In the genomic region with DNA sequence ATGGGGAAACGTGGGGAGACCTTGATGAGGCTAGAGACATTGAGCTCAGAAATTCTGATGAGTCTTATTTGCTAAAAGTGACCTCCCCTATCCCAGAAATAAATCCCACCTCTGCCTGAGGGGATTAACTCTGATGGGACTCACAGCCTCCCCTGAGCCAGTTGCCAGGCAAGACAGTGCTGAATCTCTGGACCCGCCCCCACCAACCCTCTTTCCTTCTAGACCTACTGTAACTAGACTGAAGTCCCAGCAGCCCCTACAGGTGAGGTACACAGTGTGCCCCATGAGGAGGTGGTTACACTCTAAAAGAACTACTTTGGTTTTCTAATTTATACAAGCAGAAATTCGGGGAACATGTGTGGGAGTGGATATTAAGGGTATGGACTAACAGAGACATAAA, we compare ENCODE assay signal across 39 cellular contexts. TPM values are rescaled to one million over a fixed set of nuclear protein-coding genes. Genes with fewer than 3 reads are reported as not detected.
"Had no signal": no experiment of that assay in that cellular context is flagged by ENCODE, and none has a peak within 500 bp of the region (broad histone marks: within the 10 kb centered on the region; RNA-seq: fewer than 3 reads in every experiment).

No MANE protein-coding gene starts in this region.

- H3K27ac Mint-ChIP-seq: activated B cell treated with CpG ODN at 0.5 μM for 24 hours; activated CD4-positive, alpha-beta memory T cell treated with anti-CD3 and anti-CD28 coated beads for 36 hours; activated CD4-positive, alpha-beta T cell treated with anti-CD3 and anti-CD28 coated beads, Interleukin-2, amount 10 ng/mL, durations not matched to agents 24 days and 14 days; activated CD8-positive, alpha-beta T cell treated with anti-CD3 and anti-CD28 coated beads for 36 hours; activated naive CD4-positive, alpha-beta T cell treated with anti-CD3 and anti-CD28 coated beads, Interleukin-2, amount 10 ng/mL, durations not matched to agents 7 days and 5 days; activated naive CD4-positive, alpha-beta T cell treated with anti-CD3 and anti-CD28 coated beads, Interleukin-2, amount 50 U/mL, for 24 hours; activated naive CD8-positive, alpha-beta T cell; activated naive CD8-positive, alpha-beta T cell treated with anti-CD3 and anti-CD28 coated beads, Interleukin-2, amount 10 ng/mL, durations not matched to agents 7 days and 5 days; activated naive CD8-positive, alpha-beta T cell treated with anti-CD3 and anti-CD28 coated beads, Interleukin-2, amount 50 U/mL, for 24 hours; activated T-cell treated with anti-CD3 and anti-CD28 coated beads, Interleukin-2, amount 50 U/mL, for 72 hours; activated T-helper 1 cell treated with anti-CD3 and anti-CD28 coated beads, Interleukin-12 subunit alpha, Interleukin-12 subunit beta, Interleukin-2, Interleukin-4 antibody, amounts not matched to agents 30 ng/mL and 10 ng/mL and 1 ng/mL, durations not matched to agents 14 hours and 24 hours and 36 hours; activated T-helper 17 cell treated with anti-CD3 and anti-CD28 coated beads, Interleukin-2, amount 50 U/mL, for 72 hours; brain; T-helper 1 cell treated with Interleukin-12 subunit alpha and Interleukin-12 subunit beta and Interleukin-4 antibody, amounts not matched to agents 30 μg/mL and 1 μg/mL, for 36 hours; T-helper 2 cell treated with Interferon-gamma antibody and Interleukin-4, amounts not matched to agents 5 μg/mL and 100 μg/mL, for 36 hours had no signal

- ATAC-seq: activated CD8-positive, alpha-beta T cell treated with anti-CD3 and anti-CD28 coated beads for 36 hours; activated naive CD8-positive, alpha-beta T cell treated with anti-CD3 and anti-CD28 coated beads, Interleukin-2, amount 50 U/mL, for 24 hours; activated T-cell treated with anti-CD3 and anti-CD28 coated beads, Interleukin-2, amount 50 U/mL, for 4 hours; activated T-cell treated with anti-CD3 and anti-CD28 coated beads, Interleukin-2, amount 50 U/mL, for 72 hours; activated T-helper 17 cell treated with anti-CD3 and anti-CD28 coated beads, Interleukin-2, amount 50 U/mL, for 72 hours had no signal

- H3K36me3 ChIP-seq: ascending aorta, cardiac muscle cell had no signal

- H3K4me3 Mint-ChIP-seq: activated B cell treated with CpG ODN at 0.5 μM for 24 hours; activated CD4-positive, alpha-beta memory T cell treated with anti-CD3 and anti-CD28 coated beads for 36 hours; activated CD4-positive, alpha-beta T cell treated with anti-CD3 and anti-CD28 coated beads, Interleukin-2, amount 10 ng/mL, durations not matched to agents 24 days and 14 days; activated CD8-positive, alpha-beta T cell treated with anti-CD3 and anti-CD28 coated beads for 36 hours; activated naive CD4-positive, alpha-beta T cell treated with anti-CD3 and anti-CD28 coated beads, Interleukin-2, amount 10 ng/mL, durations not matched to agents 7 days and 5 days; activated naive CD4-positive, alpha-beta T cell treated with anti-CD3 and anti-CD28 coated beads, Interleukin-2, amount 50 U/mL, for 24 hours; activated naive CD8-positive, alpha-beta T cell; activated naive CD8-positive, alpha-beta T cell treated with anti-CD3 and anti-CD28 coated beads, Interleukin-2, amount 10 ng/mL, durations not matched to agents 7 days and 5 days; activated naive CD8-positive, alpha-beta T cell treated with anti-CD3 and anti-CD28 coated beads, Interleukin-2, amount 50 U/mL, for 24 hours; activated T-cell treated with anti-CD3 and anti-CD28 coated beads, Interleukin-2, amount 50 U/mL, for 4 hours; activated T-cell treated with anti-CD3 and anti-CD28 coated beads, Interleukin-2, amount 50 U/mL, for 72 hours; activated T-helper 1 cell treated with anti-CD3 and anti-CD28 coated beads, Interleukin-12 subunit alpha, Interleukin-12 subunit beta, Interleukin-2, Interleukin-4 antibody, amounts not matched to agents 30 ng/mL and 10 ng/mL and 1 ng/mL, durations not matched to agents 14 hours and 24 hours and 36 hours; activated T-helper 17 cell treated with anti-CD3 and anti-CD28 coated beads, Interleukin-2, amount 50 U/mL, for 72 hours; brain; central memory CD8-positive, alpha-beta T cell; T-helper 1 cell treated with Interleukin-12 subunit alpha and Interleukin-12 subunit beta and Interleukin-4 antibody, amounts not matched to agents 30 μg/mL and 1 μg/mL, for 36 hours; T-helper 2 cell treated with Interferon-gamma antibody and Interleukin-4, amounts not matched to agents 5 μg/mL and 100 μg/mL, for 36 hours had no signal

- H3K27me3 ChIP-seq: ascending aorta, cardiac muscle cell had no signal

- H3K27ac ChIP-seq: ascending aorta, cardiac muscle cell, VCaP had no signal

- DNase-seq: activated B cell treated with CpG ODN at 0.5 μM for 24 hours; activated CD4-positive, alpha-beta memory T cell treated with anti-CD3 and anti-CD28 coated beads for 36 hours; activated CD4-positive, alpha-beta T cell treated with anti-CD3 and anti-CD28 coated beads for 4 hours; activated CD4-positive, alpha-beta T cell treated with anti-CD3 and anti-CD28 coated beads, Interleukin-2, amount 10 ng/mL, durations not matched to agents 24 days and 14 days; activated CD4-positive, alpha-beta T cell treated with anti-CD3 and anti-CD28 coated beads, Interleukin-2, amount 50 U/mL, for 1 hour; activated CD4-positive, alpha-beta T cell treated with anti-CD3 and anti-CD28 coated beads, Interleukin-2, amount 50 U/mL, for 4 hours; activated CD4-positive, CD25-positive, alpha-beta regulatory T cell treated with anti-CD3 and anti-CD28 coated beads, Interleukin-2, amount 50 U/mL, for 72 hours; activated CD8-positive, alpha-beta memory T cell treated with anti-CD3 and anti-CD28 coated beads, Interleukin-2, amount 50 U/mL, for 4 hours; activated CD8-positive, alpha-beta T cell treated with anti-CD3 and anti-CD28 coated beads for 36 hours; activated gamma-delta T cell; activated naive CD4-positive, alpha-beta T cell treated with anti-CD3 and anti-CD28 coated beads, Interleukin-2, amount 10 ng/mL, durations not matched to agents 7 days and 5 days; activated naive CD4-positive, alpha-beta T cell treated with Interleukin-2 at 50 U/mL for 16 hours; activated naive CD8-positive, alpha-beta T cell treated with anti-CD3 and anti-CD28 coated beads, Interleukin-2, amount 10 ng/mL, durations not matched to agents 7 days and 5 days; activated naive CD8-positive, alpha-beta T cell treated with anti-CD3 and anti-CD28 coated beads, Interleukin-2, amount 50 U/mL, for 24 hours; activated T-cell treated with anti-CD3 and anti-CD28 coated beads for 4 hours; activated T-cell treated with anti-CD3 and anti-CD28 coated beads, Interleukin-2, amount 50 U/mL, for 1 hour; activated T-cell treated with anti-CD3 and anti-CD28 coated beads, Interleukin-2, amount 50 U/mL, for 4 hours; activated T-cell treated with anti-CD3 and anti-CD28 coated beads, Interleukin-2, amount 50 U/mL, for 72 hours; amygdala; anterior cingulate cortex; caudate nucleus; cerebellar nuclear complex; T-helper 1 cell; T-helper 2 cell; T-helper 9 cell had no signal

- H3K4me3 ChIP-seq: ascending aorta, cardiac muscle cell had no signal

- FAIRE-seq: bronchial epithelial cell, TTC549 had no signal

- H3K27me3 Mint-ChIP-seq: activated CD4-positive, alpha-beta T cell treated with anti-CD3 and anti-CD28 coated beads, Interleukin-2, amount 10 ng/mL, durations not matched to agents 24 days and 14 days; activated CD8-positive, alpha-beta T cell treated with anti-CD3 and anti-CD28 coated beads for 36 hours; activated naive CD4-positive, alpha-beta T cell treated with anti-CD3 and anti-CD28 coated beads, Interleukin-2, amount 50 U/mL, for 24 hours; activated naive CD8-positive, alpha-beta T cell; activated naive CD8-positive, alpha-beta T cell treated with anti-CD3 and anti-CD28 coated beads, Interleukin-2, amount 10 ng/mL, durations not matched to agents 7 days and 5 days; activated naive CD8-positive, alpha-beta T cell treated with anti-CD3 and anti-CD28 coated beads, Interleukin-2, amount 50 U/mL, for 24 hours; activated T-helper 17 cell treated with anti-CD3 and anti-CD28 coated beads, Interleukin-2, amount 50 U/mL, for 72 hours had no signal

- H3K9me3 Mint-ChIP-seq: activated B cell treated with CpG ODN at 0.5 μM for 24 hours; activated CD4-positive, alpha-beta memory T cell treated with anti-CD3 and anti-CD28 coated beads for 36 hours; activated CD4-positive, alpha-beta T cell treated with anti-CD3 and anti-CD28 coated beads, Interleukin-2, amount 10 ng/mL, durations not matched to agents 24 days and 14 days; activated CD8-positive, alpha-beta T cell treated with anti-CD3 and anti-CD28 coated beads for 36 hours; activated naive CD4-positive, alpha-beta T cell treated with anti-CD3 and anti-CD28 coated beads, Interleukin-2, amount 10 ng/mL, durations not matched to agents 7 days and 5 days; activated naive CD4-positive, alpha-beta T cell treated with anti-CD3 and anti-CD28 coated beads, Interleukin-2, amount 50 U/mL, for 24 hours; activated naive CD8-positive, alpha-beta T cell treated with anti-CD3 and anti-CD28 coated beads, Interleukin-2, amount 10 ng/mL, durations not matched to agents 7 days and 5 days; activated naive CD8-positive, alpha-beta T cell treated with anti-CD3 and anti-CD28 coated beads, Interleukin-2, amount 50 U/mL, for 24 hours; activated T-cell treated with anti-CD3 and anti-CD28 coated beads, Interleukin-2, amount 50 U/mL, for 4 hours; activated T-cell treated with anti-CD3 and anti-CD28 coated beads, Interleukin-2, amount 50 U/mL, for 72 hours; activated T-helper 1 cell treated with anti-CD3 and anti-CD28 coated beads, Interleukin-12 subunit alpha, Interleukin-12 subunit beta, Interleukin-2, Interleukin-4 antibody, amounts not matched to agents 30 ng/mL and 10 ng/mL and 1 ng/mL, durations not matched to agents 14 hours and 24 hours and 36 hours; activated T-helper 17 cell treated with anti-CD3 and anti-CD28 coated beads, Interleukin-2, amount 50 U/mL, for 72 hours; central memory CD8-positive, alpha-beta T cell; T-helper 1 cell treated with Interleukin-12 subunit alpha and Interleukin-12 subunit beta and Interleukin-4 antibody, amounts not matched to agents 30 μg/mL and 1 μg/mL, for 36 hours; T-helper 2 cell treated with Interferon-gamma antibody and Interleukin-4, amounts not matched to agents 5 μg/mL and 100 μg/mL, for 36 hours had no signal

- H3K4me1 Mint-ChIP-seq: brain; central memory CD8-positive, alpha-beta T cell had no signal

- H3K36me3 Mint-ChIP-seq: activated CD4-positive, alpha-beta memory T cell treated with anti-CD3 and anti-CD28 coated beads for 36 hours; activated naive CD4-positive, alpha-beta T cell treated with anti-CD3 and anti-CD28 coated beads, Interleukin-2, amount 10 ng/mL, durations not matched to agents 7 days and 5 days; activated naive CD4-positive, alpha-beta T cell treated with anti-CD3 and anti-CD28 coated beads, Interleukin-2, amount 50 U/mL, for 24 hours; activated naive CD8-positive, alpha-beta T cell; activated naive CD8-positive, alpha-beta T cell treated with anti-CD3 and anti-CD28 coated beads, Interleukin-2, amount 10 ng/mL, durations not matched to agents 7 days and 5 days; brain had no signal

- H3K4me1 ChIP-seq: ascending aorta had no signal

- H3K9me3 ChIP-seq: ascending aorta had no signal

RNA-seq across cellular contexts. Expression of gene CLRN3, which starts 57.1 kb away (rescaled TPM):
- total RNA-seq: activated B cell treated with CpG ODN at 0.5 μM for 24 hours; activated CD4-positive, alpha-beta memory T cell treated with anti-CD3 and anti-CD28 coated beads for 36 hours; activated CD4-positive, alpha-beta T cell treated with anti-CD3 and anti-CD28 coated beads, Interleukin-2, amount 10 ng/mL, durations not matched to agents 24 days and 14 days; activated CD8-positive, alpha-beta memory T cell treated with anti-CD3 and anti-CD28 coated beads for 36 hours; activated CD8-positive, alpha-beta T cell treated with anti-CD3 and anti-CD28 coated beads for 36 hours; activated naive CD8-positive, alpha-beta T cell treated with anti-CD3 and anti-CD28 coated beads, Interleukin-2, amount 10 ng/mL, durations not matched to agents 7 days and 5 days; activated T-cell treated with anti-CD3 and anti-CD28 coated beads, Interleukin-2, amount 50 U/mL, for 4 hours; activated T-cell treated with anti-CD3 and anti-CD28 coated beads, Interleukin-2, amount 50 U/mL, for 72 hours; activated T-helper 1 cell treated with anti-CD3 and anti-CD28 coated beads, Interleukin-12 subunit alpha, Interleukin-12 subunit beta, Interleukin-2, Interleukin-4 antibody, amounts not matched to agents 30 ng/mL and 10 ng/mL and 1 ng/mL, durations not matched to agents 14 hours and 24 hours and 36 hours; activated T-helper 17 cell treated with anti-CD3 and anti-CD28 coated beads, Interleukin-2, amount 50 U/mL, for 72 hours; ascending aorta; bronchial epithelial cell; cardiac muscle cell had no signal
- polyA plus RNA-seq: cardiac muscle cell had no signal
